8 cellular contexts compared by ENCODE assay signal in the genomic region with DNA sequence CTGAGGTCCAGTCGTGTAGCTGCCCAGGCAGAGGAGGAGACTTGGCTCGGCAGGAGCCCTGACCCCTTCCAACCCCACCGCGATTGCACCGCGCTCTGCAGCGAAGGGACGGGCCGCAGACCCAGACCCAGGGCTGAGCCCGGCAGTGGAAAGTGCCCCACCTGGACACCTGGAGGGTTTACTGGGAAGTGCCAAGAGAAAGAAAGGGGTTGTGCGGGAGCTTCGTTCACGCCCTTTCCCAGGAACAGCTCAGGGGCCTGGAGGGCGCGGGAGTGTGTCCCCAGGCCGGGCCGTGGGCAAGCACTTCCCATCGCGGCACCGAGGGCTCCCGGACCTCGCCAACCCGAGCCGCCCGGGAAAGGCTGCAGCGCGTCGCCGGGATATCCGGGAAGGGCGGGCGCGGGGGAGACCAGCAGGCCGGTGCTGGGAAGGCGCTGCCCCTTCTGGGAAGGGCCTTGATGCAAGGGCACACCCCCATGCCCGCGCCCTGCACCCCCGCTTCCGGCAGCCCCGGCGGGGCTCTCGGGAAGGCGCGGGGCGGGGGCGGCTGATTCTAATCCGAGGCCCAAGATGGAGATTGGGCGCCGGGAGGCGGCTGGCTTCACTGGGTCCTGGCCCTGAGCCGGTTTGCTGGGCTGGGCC. TPM values are rescaled to one million over a fixed set of nuclear protein-coding genes. Genes with fewer than 3 reads are reported as not detected.
A peak's percentile ranks its signal among the peaks of the same experiment; 100 is the strongest.
DNase-seq lines count a peak whose midpoint lies in the region; ATAC-seq, FAIRE-seq and TF ChIP-seq lines count a peak whose summit lies in the region.

No MANE protein-coding gene starts in this region.

- no peaks in the 10 kb centered on the region for H3K79me2 ChIP-seq in H1 (ENCODE audit: control insufficient read depth in 1 of 2, insufficient read depth in 2 of 2, low read length in 2 of 2)

- H2BK12ac ChIP-seq in H1 (ENCODE audit: low read depth, low read length) = 0 out of 2 replicates have a peak overlapping the region, but pooled peaks have one; percentile 5

- ATAC-seq in lower lobe of right lung (peak; percentile 96 to 98), HG02759 (IDR thresholded peaks at IDR 0.05; ENCODE audit: unreplicated experiment) (no peak)

- TF ChIP-seq CTCF in H1 (IDR thresholded peaks at IDR 0.05; ENCODE audit: control extremely low read depth in 1 of 3, insufficient read depth in 1 of 3, low read depth in 1 of 3, low read length in 3 of 3) (no peak), lower lobe of right lung (IDR thresholded peaks at IDR 0.05) (no peak)

- no peak overlapping the region for H2BK20ac ChIP-seq in H1 (ENCODE audit: low read length)

- peak overlapping the region; percentile 90; the same call in 1 of the 2 replicates for H4K8ac ChIP-seq in H1 (ENCODE audit: extremely low read depth, insufficient read depth, low read length)

- peak overlapping the region; percentile 2 for H3K14ac ChIP-seq in H1 (ENCODE audit: insufficient read length)

- no peaks in the 10 kb centered on the region; a peak in 1 of 7 replicates for H3K27me3 ChIP-seq in H1 (replicated peaks in 1 of 4; ENCODE audit: control insufficient read depth in 3 of 4, extremely low read depth in 1 of 4, insufficient read depth in 3 of 4, low read length in 3 of 4)
- H3K27me3 ChIP-seq in lower lobe of right lung (ENCODE audit: low read depth) = no peaks in the 10 kb centered on the region

- H4K91ac ChIP-seq in H1 (replicated peaks; ENCODE audit: insufficient read length, low read length) = peak overlapping the region; percentile 58

- H3K36me3 ChIP-seq in H1 (ENCODE audit: control insufficient read depth in 2 of 4, insufficient read depth in 4 of 4, low read length in 3 of 4) = no peaks in the 10 kb centered on the region
- H3K36me3 ChIP-seq in lower lobe of right lung = no peaks in the 10 kb centered on the region

- H3K4me1 ChIP-seq in H1 (replicated peaks in 1 of 4; ENCODE audit: control insufficient read depth in 3 of 4, insufficient read depth in 4 of 4, low read length in 3 of 4) = peaks cover 5 to 12% (median 7%) of the 10 kb centered on the region in 4 experiments
- H3K4me1 ChIP-seq in lower lobe of right lung = peaks cover 40% of the 10 kb centered on the region

- peak overlapping the region; percentile 89 for H3K56ac ChIP-seq in H1 (replicated peaks; ENCODE audit: insufficient read length, low read depth, low read length)

- peaks cover 8% of the 10 kb centered on the region; the same call in 1 of the 2 replicates for H3K23me2 ChIP-seq in H1 (ENCODE audit: low read depth, low read length)

- H3K23ac ChIP-seq in H1 (ENCODE audit: insufficient read length) = no peak overlapping the region

- no peaks in the 10 kb centered on the region for H4K20me1 ChIP-seq in H1 (replicated peaks in 1 of 2; ENCODE audit: control insufficient read depth in 1 of 2, insufficient read depth in 2 of 2, low read length in 2 of 2)

- H3K9ac ChIP-seq in H1 (replicated peaks in 1 of 4; ENCODE audit: extremely low read depth in 1 of 4, low read depth in 3 of 4, low read length in 3 of 4) = peak overlapping the region in 3 of 4 experiments; percentile 49 to 58 (median 56); a peak in 5 of 7 replicates

- peaks cover 0 to 4% of the 10 kb centered on the region in 2 experiments; a peak in 1 of 4 replicates for H3K9me3 ChIP-seq in H1 (ENCODE audit: insufficient read depth in 2 of 2, low read depth in 1 of 2, low read length in 1 of 2)
- no peaks in the 10 kb centered on the region for H3K9me3 ChIP-seq in lower lobe of right lung

- WGBS in H1 (ENCODE audit: extremely low coverage in 1 of 2, insufficient coverage in 1 of 2, insufficient read length in 1 of 2, insufficient replicate concordance in 2 of 2, low coverage in 1 of 2, low lambda C conversion rate in 2 of 2, missing lambda C conversion rate in 1 of 2), 2 experiments = 2% methylated on average over 39 of the region's 51 CpGs; no CpG with 5 or more reads in 1 of the 2 experiments

- H3K27ac ChIP-seq in H1 (ENCODE audit: low read depth, low read length) (peak overlapping the region; percentile 32; the same call in 1 of the 2 replicates), lower lobe of right lung (peak overlapping the region; percentile 85)

- peak; percentile 37 for DNase-seq in HCEC 1CT
- peak; percentile 15 for DNase-seq in activated CD8-positive, alpha-beta memory T cell treated with anti-CD3 and anti-CD28 coated beads, Interleukin-2, amount 50 U/mL, for 24 hours (ENCODE audit: extremely low read depth)
- peak; percentile 47 to 86 for DNase-seq in H1 (ENCODE audit: low read depth in 1 of 2, low spot score in 2 of 2)
- DNase-seq in lower lobe of right lung = peak; percentile 88
- DNase-seq in stimulated activated CD4-positive, alpha-beta T cell treated with anti-CD3 and anti-CD28 coated beads, Interleukin-4, amount 100 ng/mL, for 4 hours = peak; percentile 71 to 80
- no peak for DNase-seq in NCI-H2081 treated with DMSO at 0.1 percent for 48 hours (lab: John Stamatoyannopoulos, UW)
- DNase-seq in NCI-H2107 (lab: John Stamatoyannopoulos, UW) = no peak

- CTCF ChIA-PET in H1 (lab: Charles Lee; ENCODE audit: partially characterized antibody) = interaction anchor here (0.5 to 1.7 kb wide), 4 partner anchors 8 to 107 kb away, joined by 3 to 8 read pairs (median 5); no protein-coding TSS in a partner anchor

- H2BK5ac ChIP-seq in H1 (ENCODE audit: low read depth, low read length) = peak overlapping the region; percentile 14; the same call in 1 of the 2 replicates

- H2BK120ac ChIP-seq in H1 (replicated peaks; ENCODE audit: low read depth, low read length) = peak overlapping the region; percentile 82

- intact Hi-C loops in lower lobe of right lung (cut with DNase I) = no loop called here

- POLR2A ChIA-PET in H1 (lab: Charles Lee; ENCODE audit: partially characterized antibody) = interaction anchor here (0.9 to 5.2 kb wide), 6 partner anchors 9 to 37 kb away, joined by 3 to 63 read pairs (median 8); a partner anchor contains a TSS

- no peaks in the 10 kb centered on the region for H3K79me1 ChIP-seq in H1 (ENCODE audit: low read depth, low read length)

- TF ChIP-seq POLR2A in H1 (IDR thresholded peaks at IDR 0.05; ENCODE audit: control extremely low read depth in 1 of 2, low read depth in 2 of 2, low read length in 2 of 2) = peak; percentile 62 to 79

- peak in 1 of 2 experiments; percentile 14; a peak in 1 of 4 replicates for TF ChIP-seq RAD21 in H1 (IDR thresholded peaks at IDR 0.05 in 1 of 2, conservative IDR thresholded peaks at IDR 0.05 in 1 of 2; ENCODE audit: low read depth in 2 of 2, low read length in 2 of 2)

- H2AK5ac ChIP-seq in H1 (ENCODE audit: low read depth, low read length) = no peak overlapping the region

- peak overlapping the region; percentile 86 for H2AFZ ChIP-seq in H1 (ENCODE audit: low read length)

- H3K4me3 ChIP-seq in H1 (ENCODE audit: extremely low read depth in 1 of 4, insufficient read depth in 2 of 4, low read depth in 3 of 4, low read length in 4 of 4) (peak overlapping the region; percentile 55 to 65 (median 56)), lower lobe of right lung (peak overlapping the region; percentile 62)

- peak overlapping the region; percentile 72 to 91 for H3K4me2 ChIP-seq in H1 (ENCODE audit: insufficient read depth in 1 of 2, low read depth in 2 of 2, low read length in 2 of 2)

- no peak for TF ChIP-seq EP300 in H1 (IDR thresholded peaks at IDR 0.05; ENCODE audit: borderline replicate concordance in 1 of 2, low read depth in 2 of 2, low read length in 2 of 2)

- no peak overlapping the region for H3K4ac ChIP-seq in H1 (replicated peaks; ENCODE audit: insufficient read length, low read depth, low read length)

- H2BK15ac ChIP-seq in H1 (ENCODE audit: low read length) = no peak overlapping the region

- H3K18ac ChIP-seq in H1 (ENCODE audit: extremely low read depth, low read length) = peak overlapping the region; percentile 76

- H4K5ac ChIP-seq in H1 (ENCODE audit: insufficient read length, low read depth, low read length) = peak overlapping the region; percentile 63

- no peak for FAIRE-seq in H1 (lab: Jason Lieb, UNC)

TF ChIP-seq in H1, 55 proteins besides CTCF, POLR2A, EP300 and RAD21 (continues in another document):
- TF ChIP-seq POLR2AphosphoS5 (IDR thresholded peaks at IDR 0.05; ENCODE audit: low read depth, low read length) (no peak; the same call in 1 of the 2 replicates), CEBPB (IDR thresholded peaks at IDR 0.05; ENCODE audit: low read depth, low read length) (no peak), NRF1 (IDR thresholded peaks at IDR 0.05; ENCODE audit: low read depth, low read length) (no peak), BCL11A (IDR thresholded peaks at IDR 0.05; ENCODE audit: low read depth in 2 of 2, low read length in 2 of 2) (no peak), POU5F1 (IDR thresholded peaks at IDR 0.05; ENCODE audit: low read depth, low read length) (no peak), YY1 (IDR thresholded peaks at IDR 0.05; ENCODE audit: low read depth, low read length) (peak; percentile 79), KDM5A (IDR thresholded peaks at IDR 0.05; ENCODE audit: low read length) (no peak), GABPA (IDR thresholded peaks at IDR 0.05; ENCODE audit: borderline replicate concordance, insufficient read depth, low read length) (peak; percentile 62; the same call in 1 of the 2 replicates), RXRA (IDR thresholded peaks at IDR 0.05; ENCODE audit: insufficient read depth, low read depth, low read length) (no peak), KDM4A (IDR thresholded peaks at IDR 0.05; ENCODE audit: low read depth, low read length, severe bottlenecking) (peak; percentile 56), CTBP2 (IDR thresholded peaks at IDR 0.05; ENCODE audit: borderline replicate concordance, insufficient read depth, insufficient read length, low read length) (peak; percentile 0), TAF7 (optimal IDR thresholded peaks at IDR 0.05; ENCODE audit: borderline replicate concordance, low read depth, low read length) (no peak), RFX5 (IDR thresholded peaks at IDR 0.05; ENCODE audit: borderline replicate concordance, low read depth, low read length) (no peak), ZNF274 (IDR thresholded peaks at IDR 0.05; ENCODE audit: borderline replicate concordance, extremely low read depth, low read length) (no peak), ASH2L (IDR thresholded peaks at IDR 0.05; ENCODE audit: low read length) (peak; percentile 86), JUND (IDR thresholded peaks at IDR 0.05; ENCODE audit: low read length) (no peak)

RNA-seq across cellular contexts. Expression of a gene that starts 36.1 kb away (rescaled TPM):
- 62.9 and 68.9 TPM in 2 replicates for total RNA-seq in H1 (2021; fragmentation: NEBNext Ultra II Directional; extraction: Animal tissue kit (Norgen Biotek cat#: 25700))
- polyA plus RNA-seq in H1 (2011; rRNA removed) = 9.5 and 24.3 TPM in 2 replicates
- polyA plus RNA-seq in H1 (2011; cell fraction: cytosol; rRNA removed) = 53.0 TPM
- 5.7 TPM for polyA plus RNA-seq in H1 (2011; cell fraction: nucleus; rRNA removed)
- 75.9 to 163 TPM (median 88.1 TPM) in 4 replicates for polyA plus RNA-seq in H1 (2012, experiment 1 of 2)
- 88.7 TPM for polyA plus RNA-seq in H1 (2012, experiment 2 of 2)
- 406 TPM for polyA plus RNA-seq in H1 (2013, experiment 1 of 2)
- polyA plus RNA-seq in H1 (2013, experiment 2 of 2) = 395 TPM
- polyA minus RNA-seq in H1 (2011; rRNA and poly(A)+ RNA removed) = 3.6 and 6.1 TPM in 2 replicates
- polyA minus RNA-seq in H1 (2011; cell fraction: cytosol; rRNA and poly(A)+ RNA removed) = 8.7 TPM
- polyA minus RNA-seq in H1 (2011; cell fraction: nucleus; rRNA and poly(A)+ RNA removed) = 6.3 TPM
- 93.3 TPM for total RNA-seq in lower lobe of right lung

Comparison
In these comparisons a context has a peak if more than half of its experiments do, and no peak if none do; other contexts are left out.
1. DNase-seq: peak in HCEC 1CT (single experiment), activated CD8-positive, alpha-beta memory T cell treated with anti-CD3 and anti-CD28 coated beads, Interleukin-2, amount 50 U/mL, for 24 hours (single experiment), H1 (2 of 2), lower lobe of right lung (single experiment) and stimulated activated CD4-positive, alpha-beta T cell treated with anti-CD3 and anti-CD28 coated beads, Interleukin-4, amount 100 ng/mL, for 4 hours (2 of 2); none in NCI-H2081 treated with DMSO at 0.1 percent for 48 hours (single experiment) and NCI-H2107 (single experiment).